21 cellular contexts compared by ENCODE assay signal in the genomic region with DNA sequence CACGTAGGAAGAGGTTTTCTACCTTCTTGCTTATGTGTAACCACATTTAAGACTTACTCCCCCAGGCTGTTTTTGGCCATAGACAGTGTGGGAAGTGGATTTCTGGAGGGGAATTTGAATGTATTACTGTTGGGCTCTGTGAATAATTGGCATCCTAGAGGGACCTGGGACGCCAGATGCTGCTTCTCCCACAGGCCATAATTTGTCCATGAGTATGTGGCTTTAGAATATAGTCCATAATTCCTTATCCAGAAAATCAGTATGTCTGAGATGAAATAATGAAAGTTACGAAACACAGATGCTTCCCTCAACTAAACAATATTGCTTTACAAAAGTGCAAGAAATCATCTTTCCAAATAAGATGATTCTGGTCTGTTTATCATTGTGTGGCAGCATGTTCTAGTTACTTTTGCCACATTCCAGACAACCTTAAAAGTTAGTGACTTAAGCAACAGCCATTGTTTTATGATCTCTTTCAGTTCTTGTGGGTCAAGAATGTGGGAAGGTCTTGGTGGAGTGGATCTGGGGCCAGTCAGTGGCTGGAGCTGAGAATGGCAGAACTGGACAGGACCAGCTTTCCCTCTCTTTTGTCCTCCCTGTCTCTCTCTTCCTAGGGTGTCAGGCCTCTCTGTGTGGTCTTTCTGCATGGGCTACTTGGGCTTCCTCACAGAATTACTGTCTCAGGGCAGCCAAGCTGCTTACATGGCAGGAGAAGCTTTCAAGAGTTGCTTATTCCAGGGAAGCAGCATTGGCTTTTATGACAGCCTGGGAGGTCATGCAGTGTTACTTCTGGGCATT.
"Had no signal": no experiment of that assay in that cellular context is flagged by ENCODE, and none has a peak within 500 bp of the region (broad histone marks: within the 10 kb centered on the region; RNA-seq: fewer than 3 reads in every experiment).

No MANE protein-coding gene starts in this region.

- H3K4me1 Mint-ChIP-seq: naive thymus-derived CD4-positive, alpha-beta T cell; T-helper 17 cell had no signal

- H3K36me3 ChIP-seq: right atrium auricular region, vagina had no signal

- H3K27ac ChIP-seq: right atrium auricular region, tibial artery, vagina had no signal

- DNase-seq: activated CD4-positive, alpha-beta T cell treated with anti-CD3 and anti-CD28 coated beads for 4 hours; activated CD8-positive, alpha-beta memory T cell treated with anti-CD3 and anti-CD28 coated beads, Interleukin-2, amount 50 U/mL, for 48 hours; activated gamma-delta T cell; activated T-cell treated with anti-CD3 and anti-CD28 coated beads, Interleukin-2, amount 50 U/mL, for 72 hours; amygdala; effector memory CD4-positive, alpha-beta T cell; hippocampal formation; mammary epithelial cell; mucosa of descending colon; naive thymus-derived CD4-positive, alpha-beta T cell; occipital lobe; small intestine; stimulated activated CD4-positive, alpha-beta T cell treated with anti-CD3 and anti-CD28 coated beads, Interleukin-4, amount 100 ng/mL, for 24 hours; stimulated activated naive CD4-positive, alpha-beta T cell; T-helper 17 cell; tibial artery had no signal

- H3K27ac Mint-ChIP-seq: activated T-cell treated with anti-CD3 and anti-CD28 coated beads, Interleukin-2, amount 50 U/mL, for 72 hours; dendritic cell treated with granulocyte-macrophage colony-stimulating factor and Interleukin-4, amounts not matched to agents 40 ng/mL and 50 ng/mL, for 4 days; naive thymus-derived CD4-positive, alpha-beta T cell; T-helper 17 cell; WTC11 had no signal

- H3K4me3 ChIP-seq: mucosa of descending colon, right atrium auricular region, tibial artery, vagina had no signal

- H3K9me3 ChIP-seq: vagina had no signal

- H3K27me3 ChIP-seq: right atrium auricular region, tibial artery, vagina had no signal

- H3K4me3 Mint-ChIP-seq: activated T-cell treated with anti-CD3 and anti-CD28 coated beads, Interleukin-2, amount 50 U/mL, for 72 hours; brain; dendritic cell treated with granulocyte-macrophage colony-stimulating factor and Interleukin-4, amounts not matched to agents 40 ng/mL and 50 ng/mL, for 4 days; naive thymus-derived CD4-positive, alpha-beta T cell; T-helper 17 cell; WTC11 had no signal

- H3K36me3 Mint-ChIP-seq: naive thymus-derived CD4-positive, alpha-beta T cell had no signal

- H3K27me3 Mint-ChIP-seq: brain; dendritic cell treated with granulocyte-macrophage colony-stimulating factor and Interleukin-4, amounts not matched to agents 40 ng/mL and 50 ng/mL, for 4 days; T-helper 17 cell had no signal
